9 cellular contexts compared by ENCODE assay signal in the genomic region with DNA sequence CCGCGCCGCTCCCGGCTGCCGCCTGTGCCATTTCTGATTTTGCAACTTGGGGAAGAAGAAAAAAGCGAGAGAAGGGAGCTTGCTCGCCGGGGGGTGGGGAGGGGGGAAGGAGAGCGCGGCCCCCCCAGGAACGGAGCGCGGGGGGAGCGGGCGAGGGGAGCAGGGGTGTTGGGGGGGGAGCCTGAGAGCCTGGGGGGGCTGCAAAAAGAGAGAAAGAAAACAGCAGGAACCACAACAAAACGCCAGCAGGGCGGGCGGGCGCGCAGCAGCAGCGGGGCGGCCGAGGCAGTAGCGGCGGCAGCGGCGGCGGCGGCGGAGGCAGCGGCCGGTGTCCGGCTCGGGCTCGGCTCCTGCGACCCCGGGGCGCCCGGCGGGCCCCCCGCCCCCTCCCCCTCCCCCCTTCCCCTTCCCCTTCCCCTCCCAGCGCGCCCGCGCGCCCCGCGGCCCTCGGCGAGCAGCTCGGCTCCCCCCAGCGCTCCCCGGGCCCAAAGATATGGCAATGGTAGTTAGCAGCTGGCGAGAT. TPM values are rescaled to one million over a fixed set of nuclear protein-coding genes. Genes with fewer than 3 reads are reported as not detected.
A peak's percentile ranks its signal among the peaks of the same experiment; 100 is the strongest.
DNase-seq lines count a peak whose midpoint lies in the region; ATAC-seq and TF ChIP-seq lines count a peak whose summit lies in the region.
"Had no signal": no experiment of that assay in that cellular context is flagged by ENCODE, and none has a peak within 500 bp of the region (broad histone marks: within the 10 kb centered on the region; RNA-seq: fewer than 3 reads in every experiment).

No MANE protein-coding gene starts in this region.

- peak overlapping the region; percentile 71 to 86 for H3K4me3 ChIP-seq in Panc1 (ENCODE audit: low read depth in 2 of 2, low read length in 2 of 2)
- peak overlapping the region; percentile 65 for H3K4me3 ChIP-seq in left ventricle myocardium inferior

- POLR2A ChIA-PET in Panc1 (lab: Charles Lee): no interaction called here

- in situ Hi-C loops in Panc1 (cut with HindIII; ENCODE audit: low pct_unique_long_range_greater_than_20kb, low sequenced_read_pairs): no loop called here

- CTCF ChIA-PET in Panc1 (lab: Charles Lee): interaction anchor here (0.6 kb wide), 1 partner anchor 492 kb away, joined by 6 read pairs; no protein-coding TSS in a partner anchor

- no peak for TF ChIP-seq CTCF in Panc1 (IDR thresholded peaks at IDR 0.05)
- no peak for TF ChIP-seq CTCF in left ventricle myocardium inferior (IDR thresholded peaks at IDR 0.05; ENCODE audit: borderline replicate concordance)

- H3K36me3 ChIP-seq in Panc1 (ENCODE audit: control insufficient read depth, insufficient read depth, low read length) (peaks cover 5% of the 10 kb centered on the region; the same call in 1 of the 2 replicates), left ventricle myocardium inferior (no peaks in the 10 kb centered on the region)

- no peaks in the 10 kb centered on the region for H3K9me3 ChIP-seq in Panc1 (ENCODE audit: control insufficient read depth, insufficient read depth, low read depth, low read length)
- H3K9me3 ChIP-seq in left ventricle myocardium inferior (replicated peaks): no peaks in the 10 kb centered on the region

- H3K27ac ChIP-seq in Panc1 (ENCODE audit: low read length) (no peak overlapping the region), left ventricle myocardium inferior (replicated peaks) (no peak overlapping the region)

- peaks cover 38% of the 10 kb centered on the region for H3K27me3 Mint-ChIP-seq in stimulated activated memory B cell treated with anti-CD40 and anti-IgM and Interleukin-4, amounts not matched to agents 10 μg/mL and 1 μg/mL and 100 μg/mL, for 72 hours

- intact Hi-C loops in Panc1 (cut with micrococcal nuclease; ENCODE audit: unreplicated experiment) (loop anchor here (10.0 kb wide), 1 partner anchor 1940 kb away; no protein-coding TSS in a partner anchor), left ventricle myocardium inferior (cut with micrococcal nuclease) (no loop called here)

- no peaks in the 10 kb centered on the region for H3K27me3 ChIP-seq in Panc1 (ENCODE audit: control insufficient read depth, insufficient read depth, low read length)
- peaks cover 87% of the 10 kb centered on the region for H3K27me3 ChIP-seq in left ventricle myocardium inferior (ENCODE audit: low read depth)

- H3K4me3 Mint-ChIP-seq in stimulated activated memory B cell treated with anti-CD40 and anti-IgM and Interleukin-4, amounts not matched to agents 10 μg/mL and 1 μg/mL and 100 μg/mL, for 72 hours: peak overlapping the region; percentile 50

- no TSS peak for BruUV-seq in Panc1 (replicated peaks; lab: Mats Ljungman, UMichigan)

- H3K4me1 Mint-ChIP-seq in stimulated activated memory B cell treated with anti-CD40 and anti-IgM and Interleukin-4, amounts not matched to agents 10 μg/mL and 1 μg/mL and 100 μg/mL, for 72 hours: peaks cover 28% of the 10 kb centered on the region

- peaks cover 3% of the 10 kb centered on the region for H3K9me3 Mint-ChIP-seq in stimulated activated memory B cell treated with anti-CD40 and anti-IgM and Interleukin-4, amounts not matched to agents 10 μg/mL and 1 μg/mL and 100 μg/mL, for 72 hours

- peaks cover 9% of the 10 kb centered on the region for H3K36me3 Mint-ChIP-seq in stimulated activated memory B cell treated with anti-CD40 and anti-IgM and Interleukin-4, amounts not matched to agents 10 μg/mL and 1 μg/mL and 100 μg/mL, for 72 hours

- DNase-seq in SIG-M5 treated with dmso at 0.1 percent for 504 hours (lab: John Stamatoyannopoulos, UW; ENCODE audit: unreplicated experiment) (peak; percentile 43), SIG-M5 (lab: John Stamatoyannopoulos, UW) (no peak), Panc1 (ENCODE audit: low read depth, low spot score) (no peak), left ventricle myocardium inferior (no peak), NCI-H2196 (lab: John Stamatoyannopoulos, UW; ENCODE audit: unreplicated experiment) (no peak), DMS79 treated with DMSO at 0.1 percent for 48 hours (lab: John Stamatoyannopoulos, UW) (no peak)

- no peak overlapping the region for H3K27ac Mint-ChIP-seq in stimulated activated memory B cell treated with anti-CD40 and anti-IgM and Interleukin-4, amounts not matched to agents 10 μg/mL and 1 μg/mL and 100 μg/mL, for 72 hours

- peaks cover 11% of the 10 kb centered on the region for H3K4me1 ChIP-seq in Panc1 (ENCODE audit: control insufficient read depth, insufficient read depth, low read length)
- H3K4me1 ChIP-seq in left ventricle myocardium inferior: peaks cover 43% of the 10 kb centered on the region

- peak; percentile 5 for ATAC-seq in Panc1
- ATAC-seq in stimulated activated memory B cell treated with anti-CD40 and anti-IgM and Interleukin-4, amounts not matched to agents 10 μg/mL and 1 μg/mL and 100 μg/mL, for 72 hours: no peak
- no peak for ATAC-seq in esophagus mucosa

RNA-seq across cellular contexts. Expression of a gene that starts 1.6 kb away (rescaled TPM):
- total RNA-seq in Panc1 (2021; ENCODE audit: unreplicated experiment): 49.5 TPM
- polyA plus RNA-seq in Panc1 (2012; ENCODE audit: insufficient read length): 115 TPM
- 0.47 TPM for total RNA-seq in left ventricle myocardium inferior
- 2.7 TPM for total RNA-seq in esophagus mucosa
- total RNA-seq: activated CD8-positive, alpha-beta memory T cell treated with anti-CD3 and anti-CD28 coated beads for 36 hours had no signal

RNA-seq across cellular contexts. Expression of a gene that starts 3.6 kb away (rescaled TPM):
- total RNA-seq in Panc1 (2021; ENCODE audit: unreplicated experiment) (27.0 TPM), left ventricle myocardium inferior (0.60 TPM), esophagus mucosa (0.84 TPM)
- 23.9 TPM for polyA plus RNA-seq in Panc1 (2012; ENCODE audit: insufficient read length)
- total RNA-seq: activated CD8-positive, alpha-beta memory T cell treated with anti-CD3 and anti-CD28 coated beads for 36 hours had no signal

Comparison
In these comparisons a context has a peak if more than half of its experiments do, and no peak if none do; other contexts are left out.
1. RNA of a gene that starts 1.6 kb away (total RNA-seq): 49.5 TPM in Panc1 (single experiment); 2.7 TPM in esophagus mucosa (single experiment) and 0.47 TPM in left ventricle myocardium inferior (single experiment); every median in the first group is over 10 times any median in the second.
2. RNA of a gene that starts 3.6 kb away (total RNA-seq): 27.0 TPM in Panc1 (single experiment); 0.84 TPM in esophagus mucosa (single experiment) and 0.60 TPM in left ventricle myocardium inferior (single experiment); every median in the first group is over 10 times any median in the second.